In genomic region chr18:61677435-61677830, GRCh38 we compare ENCODE assay signal across 21 cellular contexts.
"Had no signal": no experiment of that assay in that cellular context is flagged by ENCODE, and none has a peak within 500 bp of the region (broad histone marks: within the 10 kb centered on the region; RNA-seq: fewer than 3 reads in every experiment).

No MANE protein-coding gene starts in this region.

- H3K9me3 ChIP-seq: neutrophil had no signal

- H3K27ac ChIP-seq: lower lobe of right lung, neutrophil, parathyroid adenoma, psoas muscle, right atrium auricular region, spleen, suprapubic skin, thoracic aorta, tibial artery, upper lobe of right lung had no signal

- H3K4me3 ChIP-seq: lower lobe of right lung, psoas muscle, right atrium auricular region, spleen, suprapubic skin, thoracic aorta, tibial artery, upper lobe of right lung had no signal

- H2AFZ ChIP-seq: parathyroid adenoma had no signal

- ATAC-seq: left colon; naive thymus-derived CD8-positive, alpha-beta T cell; psoas muscle; sciatic nerve; upper lobe of right lung had no signal

- H3K4me1 ChIP-seq: lower lobe of right lung, parathyroid adenoma, psoas muscle, right atrium auricular region, spleen, suprapubic skin, upper lobe of right lung had no signal

- DNase-seq: hippocampal formation; kidney glomerular epithelial cell; left colon; lower lobe of right lung; mammary epithelial cell; mesenchymal stem cell; naive thymus-derived CD8-positive, alpha-beta T cell; occipital lobe; psoas muscle; small intestine; spleen; stimulated activated CD4-positive, alpha-beta T cell treated with anti-CD3 and anti-CD28 coated beads, Interleukin-4, amount 100 ng/mL, for 24 hours; stimulated activated naive CD4-positive, alpha-beta T cell; tibial artery; upper lobe of right lung had no signal

- H3K9ac ChIP-seq: parathyroid adenoma had no signal

- H3K36me3 ChIP-seq: lower lobe of right lung, neutrophil, right atrium auricular region, spleen, suprapubic skin, thoracic aorta, upper lobe of right lung had no signal

- H3K27me3 ChIP-seq: neutrophil, right atrium auricular region, suprapubic skin, tibial artery, upper lobe of right lung had no signal
